In genomic region chr16:3065069-3065741, GRCh38 we compare ENCODE assay signal across 8 cellular contexts. TPM values are rescaled to one million over a fixed set of nuclear protein-coding genes. Genes with fewer than 3 reads are reported as not detected.
DNase-seq lines count a peak whose midpoint lies in the region; ATAC-seq, FAIRE-seq and TF ChIP-seq lines count a peak whose summit lies in the region.

A gene with protein sequence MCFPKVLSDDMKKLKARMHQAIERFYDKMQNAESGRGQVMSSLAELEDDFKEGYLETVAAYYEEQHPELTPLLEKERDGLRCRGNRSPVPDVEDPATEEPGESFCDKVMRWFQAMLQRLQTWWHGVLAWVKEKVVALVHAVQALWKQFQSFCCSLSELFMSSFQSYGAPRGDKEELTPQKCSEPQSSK (plus strand): TSS chr16:3065640. CDS start chr16:3065812, 172 bp downstream.

- POLR2A ChIA-PET in GM10248 (lab: Yijun Ruan, JAX) (no interaction called here), HepG2 (lab: Yijun Ruan, JAX) (interaction anchor here (0.6 to 4.9 kb wide), 19 partner anchors 10 to 127 kb away, joined by 3 to 38 read pairs (median 7); partner anchors contain the start of genes HCFC1R1, THOC6, TNFRSF12A and ZNF205)

- peak; percentile 72 to 75 for TF ChIP-seq POLR2A in HepG2 (IDR thresholded peaks at IDR 0.05; ENCODE audit: insufficient read depth in 1 of 2, low read depth in 2 of 2, low read length in 2 of 2)

- peak within 1 kb of the TSS; percentile 94 for H3K4me2 ChIP-seq in HepG2 (ENCODE audit: low read depth, low read length)

- H3K9me3 ChIP-seq in HepG2 (ENCODE audit: low read length), result no peaks in the 10 kb centered on the region

- peaks cover 17% of the 10 kb centered on the region for H3K79me2 ChIP-seq in HepG2 (ENCODE audit: insufficient read depth, low read length)

- in situ Hi-C loops in HepG2 (cut with HindIII; ENCODE audit: extremely low pct_ligation_motif_present, low pct_unique_long_range_greater_than_20kb), result no loop called here

- H3K27ac ChIP-seq in HepG2 (ENCODE audit: extremely low read length, insufficient read depth, low read length), result peak within 1 kb of the TSS; percentile 82

- peak within 1 kb of the TSS; percentile 57 to 90 (median 71) for H3K4me3 ChIP-seq in HepG2 (replicated peaks in 1 of 3; ENCODE audit: insufficient read depth in 1 of 3, low read depth in 2 of 3, low read length in 3 of 3)

- ATAC-seq in HepG2 (peak; percentile 77), GM19023 (IDR thresholded peaks at IDR 0.05; ENCODE audit: unreplicated experiment) (no peak), HG03196 (IDR thresholded peaks at IDR 0.05; ENCODE audit: unreplicated experiment) (no peak)

- no peak within 1 kb of the TSS for H2AFZ ChIP-seq in HepG2 (ENCODE audit: low read length)

- H3K27me3 ChIP-seq in HepG2 (ENCODE audit: control insufficient read depth in 1 of 2, insufficient read depth in 2 of 2, low read length in 2 of 2), result no peaks in the 10 kb centered on the region; a peak in 2 of 5 replicates

- intact Hi-C loops in HepG2 (cut with micrococcal nuclease; ENCODE audit: unreplicated experiment), result no loop called here

- peak within 1 kb of the TSS; percentile 96 for H3K9ac ChIP-seq in HepG2 (ENCODE audit: insufficient read depth, low read depth, low read length)

- TF ChIP-seq EP300 in HepG2 (IDR thresholded peaks at IDR 0.05; ENCODE audit: low read depth in 2 of 2, low read length in 2 of 2), result peak in 1 of 2 experiments; percentile 59; a peak in 2 of 4 replicates
- TF ChIP-seq EP300 in HepG2 (CRISPR knock-in tag; IDR thresholded peaks at IDR 0.05; ENCODE audit: borderline replicate concordance), result 0 out of 2 replicates have a peak, but pooled peaks have one; percentile 17

- CTCF ChIA-PET in GM10248 (lab: Yijun Ruan, JAX), result interaction anchor here (0.9 to 5.8 kb wide), 7 partner anchors 11 to 85 kb away, joined by 3 to 43 read pairs (median 4); no protein-coding TSS in a partner anchor
- CTCF ChIA-PET in HepG2 (lab: Yijun Ruan, JAX; ENCODE audit: low intra/inter-chr PET ratio, low total read pairs), result no interaction called here

- no peak for TF ChIP-seq CTCF in GM10248 (IDR thresholded peaks at IDR 0.05; ENCODE audit: control extremely low read depth, extremely low read depth, low read depth, missing control alignments)
- 0 out of 2 replicates have a peak, but pooled peaks have one; percentile 8 for TF ChIP-seq CTCF in HepG2 (CRISPR knock-in tag; IDR thresholded peaks at IDR 0.05)

- 0% methylated on average over 13 of the region's 13 CpGs for WGBS in HepG2 (ENCODE audit: low lambda C conversion rate)

- TF ChIP-seq RAD21 in HepG2 (CRISPR knock-in tag; IDR thresholded peaks at IDR 0.05), result no peak

- FAIRE-seq in HepG2 (lab: Jason Lieb, UNC), result peak; percentile 85

- peaks cover 9 to 16% of the 10 kb centered on the region in 2 experiments; a peak in 2 of 5 replicates for H3K36me3 ChIP-seq in HepG2 (replicated peaks in 1 of 2; ENCODE audit: control insufficient read depth in 1 of 2, insufficient read depth in 2 of 2, low read length in 2 of 2)

- DNase-seq in GM10248 (ENCODE audit: extremely low spot score), result peak; percentile 72
- peak; percentile 58 for DNase-seq in SW480 (ENCODE audit: low spot score)
- DNase-seq in astrocyte of the hippocampus (ENCODE audit: low read depth, low spot score), result peak; percentile 85
- peak; percentile 87 for DNase-seq in HepG2 (ENCODE audit: low spot score)
- peak; percentile 60 for DNase-seq in stimulated activated CD8-positive, alpha-beta memory T cell treated with anti-CD3 and anti-CD28 coated beads, Interleukin-4, amount 100 ng/mL, for 24 hours (ENCODE audit: low read depth)
- no peak for DNase-seq in occipital lobe (lab: John Stamatoyannopoulos, UW)

- peaks cover 37% of the 10 kb centered on the region for H3K4me1 ChIP-seq in HepG2 (ENCODE audit: insufficient read depth, low read length)

- no peaks in the 10 kb centered on the region for H4K20me1 ChIP-seq in HepG2 (ENCODE audit: insufficient read depth, low read length)

- no TSS peak for BruUV-seq in HepG2 (replicated peaks; lab: Mats Ljungman, UMichigan)

TF ChIP-seq in HepG2, 621 proteins besides CTCF, POLR2A, EP300 and RAD21 (continues in another document):
- TF ChIP-seq THAP11 (CRISPR knock-in tag; IDR thresholded peaks at IDR 0.05) (peak; percentile 35; the same call in 1 of the 2 replicates), CREM (IDR thresholded peaks at IDR 0.05) (peak; percentile 81), CREM (CRISPR knock-in tag; IDR thresholded peaks at IDR 0.05) (no peak), ZNF790 (CRISPR knock-in tag; IDR thresholded peaks at IDR 0.05; ENCODE audit: borderline replicate concordance) (no peak), ZNF878 (CRISPR knock-in tag; IDR thresholded peaks at IDR 0.05) (no peak; the same call in 1 of the 2 replicates), ZNF124 (CRISPR knock-in tag; IDR thresholded peaks at IDR 0.05) (peak; percentile 21; the same call in 1 of the 2 replicates), MZF1 (CRISPR knock-in tag; IDR thresholded peaks at IDR 0.05; ENCODE audit: borderline replicate concordance) (no peak), ZNF292 (CRISPR knock-in tag; IDR thresholded peaks at IDR 0.05; ENCODE audit: borderline replicate concordance, low read depth) (no peak), TGIF2 (CRISPR knock-in tag; IDR thresholded peaks at IDR 0.05) (no peak), HNF4A (CRISPR knock-in tag; IDR thresholded peaks at IDR 0.05) (peak; percentile 97)
- TF ChIP-seq, protein P1, sequence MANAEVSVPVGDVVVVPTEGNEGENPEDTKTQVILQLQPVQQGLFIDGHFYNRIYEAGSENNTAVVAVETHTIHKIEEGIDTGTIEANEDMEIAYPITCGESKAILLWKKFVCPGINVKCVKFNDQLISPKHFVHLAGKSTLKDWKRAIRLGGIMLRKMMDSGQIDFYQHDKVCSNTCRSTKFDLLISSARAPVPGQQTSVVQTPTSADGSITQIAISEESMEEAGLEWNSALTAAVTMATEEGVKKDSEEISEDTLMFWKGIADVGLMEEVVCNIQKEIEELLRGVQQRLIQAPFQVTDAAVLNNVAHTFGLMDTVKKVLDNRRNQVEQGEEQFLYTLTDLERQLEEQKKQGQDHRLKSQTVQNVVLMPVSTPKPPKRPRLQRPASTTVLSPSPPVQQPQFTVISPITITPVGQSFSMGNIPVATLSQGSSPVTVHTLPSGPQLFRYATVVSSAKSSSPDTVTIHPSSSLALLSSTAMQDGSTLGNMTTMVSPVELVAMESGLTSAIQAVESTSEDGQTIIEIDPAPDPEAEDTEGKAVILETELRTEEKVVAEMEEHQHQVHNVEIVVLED (CRISPR knock-in tag; IDR thresholded peaks at IDR 0.05; ENCODE audit: borderline replicate concordance), result peak; percentile 45; the same call in 1 of the 2 replicates
- TF ChIP-seq, protein P2, sequence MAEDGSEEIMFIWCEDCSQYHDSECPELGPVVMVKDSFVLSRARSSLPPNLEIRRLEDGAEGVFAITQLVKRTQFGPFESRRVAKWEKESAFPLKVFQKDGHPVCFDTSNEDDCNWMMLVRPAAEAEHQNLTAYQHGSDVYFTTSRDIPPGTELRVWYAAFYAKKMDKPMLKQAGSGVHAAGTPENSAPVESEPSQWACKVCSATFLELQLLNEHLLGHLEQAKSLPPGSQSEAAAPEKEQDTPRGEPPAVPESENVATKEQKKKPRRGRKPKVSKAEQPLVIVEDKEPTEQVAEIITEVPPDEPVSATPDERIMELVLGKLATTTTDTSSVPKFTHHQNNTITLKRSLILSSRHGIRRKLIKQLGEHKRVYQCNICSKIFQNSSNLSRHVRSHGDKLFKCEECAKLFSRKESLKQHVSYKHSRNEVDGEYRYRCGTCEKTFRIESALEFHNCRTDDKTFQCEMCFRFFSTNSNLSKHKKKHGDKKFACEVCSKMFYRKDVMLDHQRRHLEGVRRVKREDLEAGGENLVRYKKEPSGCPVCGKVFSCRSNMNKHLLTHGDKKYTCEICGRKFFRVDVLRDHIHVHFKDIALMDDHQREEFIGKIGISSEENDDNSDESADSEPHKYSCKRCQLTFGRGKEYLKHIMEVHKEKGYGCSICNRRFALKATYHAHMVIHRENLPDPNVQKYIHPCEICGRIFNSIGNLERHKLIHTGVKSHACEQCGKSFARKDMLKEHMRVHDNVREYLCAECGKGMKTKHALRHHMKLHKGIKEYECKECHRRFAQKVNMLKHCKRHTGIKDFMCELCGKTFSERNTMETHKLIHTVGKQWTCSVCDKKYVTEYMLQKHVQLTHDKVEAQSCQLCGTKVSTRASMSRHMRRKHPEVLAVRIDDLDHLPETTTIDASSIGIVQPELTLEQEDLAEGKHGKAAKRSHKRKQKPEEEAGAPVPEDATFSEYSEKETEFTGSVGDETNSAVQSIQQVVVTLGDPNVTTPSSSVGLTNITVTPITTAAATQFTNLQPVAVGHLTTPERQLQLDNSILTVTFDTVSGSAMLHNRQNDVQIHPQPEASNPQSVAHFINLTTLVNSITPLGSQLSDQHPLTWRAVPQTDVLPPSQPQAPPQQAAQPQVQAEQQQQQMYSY (CRISPR knock-in tag; IDR thresholded peaks at IDR 0.05), result no peak

RNA-seq across cellular contexts. Expression of the gene that starts here (rescaled TPM):
- 115 and 127 TPM in 2 replicates for total RNA-seq in HepG2 (2016; rRNA removed; fragmentation: Illumina TruSeq; extraction: Trizol)
- total RNA-seq in HepG2 (2016; cell fraction: cytosol; rRNA removed; fragmentation: Illumina TruSeq; extraction: Trizol; ENCODE audit: low read depth), result 34.9 and 36.3 TPM in 2 replicates
- total RNA-seq in HepG2 (2016; cell fraction: insoluble cytoplasmic fraction; rRNA removed; fragmentation: Illumina TruSeq; extraction: Trizol), result 122 and 128 TPM in 2 replicates
- total RNA-seq in HepG2 (2016; cell fraction: membrane; rRNA removed; fragmentation: Illumina TruSeq; extraction: Trizol), result 38.8 and 44.9 TPM in 2 replicates
- 61.4 and 65.7 TPM in 2 replicates for total RNA-seq in HepG2 (2016; cell fraction: nucleus; rRNA removed; fragmentation: Illumina TruSeq; extraction: Trizol)
- 165 and 258 TPM in 2 replicates for polyA plus RNA-seq in HepG2 (2011; rRNA removed)
- polyA plus RNA-seq in HepG2 (2011; cell fraction: cytosol; rRNA removed), result 234 and 307 TPM in 2 replicates
- 204 and 358 TPM in 2 replicates for polyA plus RNA-seq in HepG2 (2011; cell fraction: nucleus; rRNA removed)
- 293 and 476 TPM in 2 replicates for polyA plus RNA-seq in HepG2 (2012)
- 97.2 and 118 TPM in 2 replicates for polyA plus RNA-seq in HepG2 (2016; cell fraction: cytosol; fragmentation: Illumina TruSeq; extraction: Trizol; ENCODE audit: low read depth)
- polyA plus RNA-seq in HepG2 (2016; cell fraction: insoluble cytoplasmic fraction; fragmentation: Illumina TruSeq; extraction: Trizol; ENCODE audit: low read depth), result 284 and 327 TPM in 2 replicates
- 84.7 and 107 TPM in 2 replicates for polyA plus RNA-seq in HepG2 (2016; cell fraction: membrane; fragmentation: Illumina TruSeq; extraction: Trizol; ENCODE audit: low read depth)
- 211 and 224 TPM in 2 replicates for polyA plus RNA-seq in HepG2 (2016; cell fraction: nucleus; fragmentation: Illumina TruSeq; extraction: Trizol; ENCODE audit: insufficient read depth, low read depth)
- 6.3 and 96.8 TPM in 2 replicates for polyA minus RNA-seq in HepG2 (2011; rRNA and poly(A)+ RNA removed; ENCODE audit: low replicate concordance)
- polyA minus RNA-seq in HepG2 (2011; cell fraction: cytosol; rRNA and poly(A)+ RNA removed), result 73.6 and 109 TPM in 2 replicates
- 73.1 and 123 TPM in 2 replicates for polyA minus RNA-seq in HepG2 (2011; cell fraction: nucleus; rRNA and poly(A)+ RNA removed)
- 1.1 TPM for total RNA-seq in occipital lobe

Comparison
In these comparisons a context has a peak if more than half of its experiments do, and no peak if none do; other contexts are left out.
1. RNA of the gene that starts here (total RNA-seq): 34.9 to 128 TPM in HepG2; 1.1 TPM in occipital lobe (single experiment); every median in the first group is over 10 times any median in the second.